15 cellular contexts compared by ENCODE assay signal in the genomic region with DNA sequence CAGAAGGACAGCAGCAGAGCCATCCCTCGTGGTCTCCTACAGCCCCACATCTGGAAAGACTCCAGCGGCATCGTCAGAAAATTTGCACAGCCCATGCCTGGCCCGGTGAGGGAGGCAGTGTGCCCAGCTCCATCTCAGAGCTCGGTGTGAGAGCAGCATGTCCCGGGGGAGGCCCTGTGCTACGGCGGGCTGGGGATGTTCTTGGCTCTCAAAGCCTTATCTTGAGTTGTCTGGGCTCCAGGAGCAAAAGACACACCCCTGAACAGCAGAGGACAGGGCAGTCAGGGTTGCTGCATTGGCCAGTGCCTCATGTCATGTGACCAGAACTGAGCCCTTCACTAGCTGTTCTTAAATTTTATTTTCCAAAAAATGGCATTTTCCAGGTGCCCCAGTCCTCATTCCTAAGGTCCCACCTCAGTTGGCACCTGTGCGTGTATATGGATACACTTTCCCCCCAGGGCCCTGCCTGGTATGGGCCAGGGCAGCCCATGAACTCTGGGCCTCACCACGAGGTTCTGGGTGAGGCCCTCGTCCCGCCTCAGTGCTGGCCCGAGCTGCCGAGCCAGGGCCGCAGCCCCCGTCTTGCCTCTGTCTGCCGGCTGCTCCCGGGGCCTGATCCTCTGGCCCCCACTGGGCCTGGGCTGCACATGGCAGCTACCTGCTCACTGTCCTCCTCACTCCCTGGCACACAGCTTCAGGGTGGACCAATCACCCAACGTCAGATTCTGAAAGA. TPM values are rescaled to one million over a fixed set of nuclear protein-coding genes. Genes with fewer than 3 reads are reported as not detected.
DNase-seq lines count a peak whose midpoint lies in the region; ATAC-seq, FAIRE-seq and TF ChIP-seq lines count a peak whose summit lies in the region.
"Had no signal": no experiment of that assay in that cellular context is flagged by ENCODE, and none has a peak within 500 bp of the region (broad histone marks: within the 10 kb centered on the region; RNA-seq: fewer than 3 reads in every experiment).

No MANE protein-coding gene starts in this region.

- no peaks in the 10 kb centered on the region for H3K9me3 Mint-ChIP-seq in progenitor cell of endocrine pancreas (ENCODE audit: low read depth)
- H3K9me3 Mint-ChIP-seq: CD8-positive, alpha-beta T cell had no signal

- intact Hi-C loops in Right ventricle myocardium inferior (cut with DNase I) = loop anchor here (10.0 kb wide), 1 partner anchor 258 kb away; the partner anchor contains the start of gene SEC14L5

- H3K36me3 ChIP-seq in adipocyte (ENCODE audit: control insufficient read depth, insufficient read depth, low read length, severe bottlenecking) = peaks cover 44% of the 10 kb centered on the region

- peaks cover 1% of the 10 kb centered on the region for H3K4me1 Mint-ChIP-seq in progenitor cell of endocrine pancreas (ENCODE audit: low read depth)

- H3K27me3 Mint-ChIP-seq in progenitor cell of endocrine pancreas = no peaks in the 10 kb centered on the region

- peak; percentile 37 for ATAC-seq in Right ventricle myocardium inferior
- ATAC-seq: CD8-positive, alpha-beta T cell had no signal

- no peaks in the 10 kb centered on the region for H3K9me3 ChIP-seq in adipocyte (ENCODE audit: control insufficient read depth, low read length)

- H3K27ac Mint-ChIP-seq in progenitor cell of endocrine pancreas = no peak overlapping the region
- H3K27ac Mint-ChIP-seq: CD8-positive, alpha-beta T cell had no signal

- TF ChIP-seq POLR2A in GM12892 (IDR thresholded peaks at IDR 0.05; ENCODE audit: low read depth, low read length) (peak; percentile 17; the same call in 1 of the 2 replicates), H54 (IDR thresholded peaks at IDR 0.05; ENCODE audit: low read depth, low read length) (no peak)

- H3K4me1 ChIP-seq in adipocyte (ENCODE audit: control insufficient read depth, insufficient read depth, low read length) = peaks cover 26% of the 10 kb centered on the region

- peaks cover 4% of the 10 kb centered on the region for H3K36me3 Mint-ChIP-seq in progenitor cell of endocrine pancreas (ENCODE audit: insufficient read depth)

- H3K4me3 ChIP-seq in adipocyte (ENCODE audit: low read length) = no peak overlapping the region
- H3K4me3 ChIP-seq: GM23248 had no signal

- no peaks in the 10 kb centered on the region for H3K27me3 ChIP-seq in adipocyte (replicated peaks; ENCODE audit: control insufficient read depth, insufficient read depth, low read length)

- TF ChIP-seq CTCF in progenitor cell of endocrine pancreas (IDR thresholded peaks at IDR 0.05; ENCODE audit: unreplicated experiment) (no peak), GM13976 (IDR thresholded peaks at IDR 0.05; ENCODE audit: borderline replicate concordance, control extremely low read depth, extremely low read depth, insufficient read depth, missing control alignments) (no peak)

- peak overlapping the region; percentile 19 for H3K9ac ChIP-seq in adipocyte (ENCODE audit: low read length)

- no peak for DNase-seq in GM12892 (ENCODE audit: insufficient read length)
- no peak for DNase-seq in adipocyte (ENCODE audit: low read depth)
- DNase-seq in Right ventricle myocardium inferior (ENCODE audit: missing footprints) = peak; percentile 78
- DNase-seq in progenitor cell of endocrine pancreas (ENCODE audit: low spot score, unreplicated experiment) = no peak
- no peak for DNase-seq in activated gamma-delta T cell treated with Interleukin-2 at 50 U/mL for 16 hours
- DNase-seq in H54 (ENCODE audit: insufficient read length, low spot score) = no peak
- no peak for DNase-seq in NCI-H1417 treated with DMSO at 0.1 percent for 48 hours (lab: John Stamatoyannopoulos, UW)
- no peak for DNase-seq in GM13976 (ENCODE audit: low spot score)
- DNase-seq: activated CD4-positive, alpha-beta T cell treated with anti-CD3 and anti-CD28 coated beads for 1 hour; activated T-cell treated with anti-CD3 and anti-CD28 coated beads, Interleukin-2, amount 50 U/mL, for 1 hour; CD8-positive, alpha-beta T cell; effector CD4-positive, alpha-beta T cell; NCI-H2171 had no signal

- in situ Hi-C loops in GM13976 (cut with MboI; ENCODE audit: low sequenced_read_pairs, unreplicated experiment) = no loop called here

- no peak for FAIRE-seq in GM12892 (lab: Jason Lieb, UNC)
- FAIRE-seq in H54 (lab: Jason Lieb, UNC) = no peak
- FAIRE-seq: G401.6 had no signal

- peak overlapping the region; percentile 19 for H3K4me3 Mint-ChIP-seq in progenitor cell of endocrine pancreas (ENCODE audit: low read depth)

RNA-seq across cellular contexts. Expression of gene NUDT16L1, which starts 3.0 kb away (rescaled TPM):
- polyA plus RNA-seq in GM12892 (2012; ENCODE audit: missing spikeins) = 13.5 TPM
- total RNA-seq in Right ventricle myocardium inferior (52.3 TPM), progenitor cell of endocrine pancreas (39.4 and 41.8 TPM in 2 replicates)

RNA-seq across cellular contexts. Expression of gene ANKS3, which starts 37.7 kb away (rescaled TPM):
- polyA plus RNA-seq in GM12892 (2012; ENCODE audit: missing spikeins) = 6.8 TPM
- total RNA-seq in Right ventricle myocardium inferior (9.1 TPM), progenitor cell of endocrine pancreas (45.0 and 45.3 TPM in 2 replicates)

RNA-seq across cellular contexts. Expression of gene DNAAF8, which starts 38.0 kb away (rescaled TPM):
- 0.40 TPM for polyA plus RNA-seq in GM12892 (2012; ENCODE audit: missing spikeins)
- 1.5 TPM for total RNA-seq in Right ventricle myocardium inferior
- 1.1 TPM in 2 replicates for total RNA-seq in progenitor cell of endocrine pancreas
- total RNA-seq: CD8-positive, alpha-beta T cell had no signal
